Comparison of ENCODE assay signal across 8 cellular contexts in genomic region chr6:42727627-42728026, GRCh38. TPM values are rescaled to one million over a fixed set of nuclear protein-coding genes. Genes with fewer than 3 reads are reported as not detected.
DNase-seq lines count a peak whose midpoint lies in the region; ATAC-seq, FAIRE-seq and TF ChIP-seq lines count a peak whose summit lies in the region.

No MANE protein-coding gene starts in this region.

- peaks cover 0 to under 1% of the 10 kb centered on the region in 2 experiments; a peak in 1 of 5 replicates for H3K27me3 ChIP-seq in K562 (ENCODE audit: control insufficient read depth in 2 of 2, insufficient read depth in 2 of 2, low read length in 2 of 2)
- no peaks in the 10 kb centered on the region for H3K27me3 ChIP-seq in lower lobe of right lung (ENCODE audit: low read depth)
- no peaks in the 10 kb centered on the region for H3K27me3 ChIP-seq in testis

- H3K4me3 ChIP-seq in K562 (no peak overlapping the region), lower lobe of right lung (peak overlapping the region; percentile 65), testis (peak overlapping the region; percentile 61 to 62)

- TF ChIP-seq POLR2A in K562 (conservative IDR thresholded peaks at IDR 0.05), result no peak
- no peak for TF ChIP-seq POLR2A in testis (IDR thresholded peaks at IDR 0.05)

- H3K36me3 ChIP-seq in K562 (ENCODE audit: control insufficient read depth, insufficient read depth, low read length), result no peaks in the 10 kb centered on the region
- H3K36me3 ChIP-seq in lower lobe of right lung, result no peaks in the 10 kb centered on the region
- no peaks in the 10 kb centered on the region for H3K36me3 ChIP-seq in testis (ENCODE audit: low read depth, missing control alignments)

- peak overlapping the region; percentile 40 for H3K4me3 Mint-ChIP-seq in activated CD4-positive, alpha-beta T cell treated with anti-CD3 and anti-CD28 coated beads, Interleukin-2, amount 10 ng/mL, durations not matched to agents 7 days and 5 days

- no peak for TF ChIP-seq CTCF in K562 (IDR thresholded peaks at IDR 0.05 in 2 of 3, conservative IDR thresholded peaks at IDR 0.05 in 1 of 3; ENCODE audit: insufficient read depth in 2 of 3, low read depth in 1 of 3, low read length in 3 of 3)
- TF ChIP-seq CTCF in lower lobe of right lung (IDR thresholded peaks at IDR 0.05), result no peak
- no peak for TF ChIP-seq CTCF in testis (IDR thresholded peaks at IDR 0.05)

- intact Hi-C loops in K562 (cut with micrococcal nuclease), result loop anchor here (2.0 to 10.0 kb wide), 4 partner anchors 150 to 463 kb away; partner anchors contain the start of genes RPL7L1 and UBR2
- intact Hi-C loops in lower lobe of right lung (cut with DNase I), result no loop called here
- intact Hi-C loops in testis (cut with DNase I; ENCODE audit: low total_unique reads), result loop anchor here (10.0 kb wide), 2 partner anchors 63 to 147 kb away; partner anchors contain the start of gene RPL7L1

- no peaks in the 10 kb centered on the region for H3K79me2 ChIP-seq in K562 (ENCODE audit: control insufficient read depth, insufficient read depth, low read length)

- CTCF ChIA-PET in activated CD4-positive, alpha-beta T cell treated with anti-CD3 and anti-CD28 coated beads, Interleukin-2, amount 10 ng/mL, durations not matched to agents 7 days and 5 days (lab: Charles Lee), result interaction anchor here (1.0 to 2.5 kb wide), 8 partner anchors 14 to 66 kb away, joined by 3 to 19 read pairs (median 4); partner anchors contain the start of gene TBCC
- CTCF ChIA-PET in K562 (lab: Yijun Ruan, JAX; ENCODE audit: low intra/inter-chr PET ratio), result interaction anchor here (2.4 kb wide), 1 partner anchor 65 kb away, joined by 40 read pairs; no protein-coding TSS in a partner anchor

- no peaks in the 10 kb centered on the region for H3K9me1 ChIP-seq in K562 (ENCODE audit: control insufficient read depth, insufficient read depth, low read length)

- no peak overlapping the region for H3K9ac ChIP-seq in K562 (ENCODE audit: insufficient read depth in 1 of 2, low read depth in 2 of 2, low read length in 2 of 2)

- no peaks in the 10 kb centered on the region; the same call in 1 of the 2 replicates for H3K9me3 ChIP-seq in K562 (replicated peaks; ENCODE audit: control insufficient read depth, insufficient read depth, low read depth, low read length)
- H3K9me3 ChIP-seq in lower lobe of right lung, result no peaks in the 10 kb centered on the region
- H3K9me3 ChIP-seq in testis, result no peaks in the 10 kb centered on the region

- H3K36me3 Mint-ChIP-seq in activated CD4-positive, alpha-beta T cell treated with anti-CD3 and anti-CD28 coated beads, Interleukin-2, amount 10 ng/mL, durations not matched to agents 7 days and 5 days (ENCODE audit: low read depth), result no peaks in the 10 kb centered on the region

- no peak for FAIRE-seq in K562 (lab: Jason Lieb, UNC)

- no peak overlapping the region for H2AFZ ChIP-seq in K562 (ENCODE audit: low read depth, low read length)

- no peak for DNase-seq in activated CD4-positive, alpha-beta T cell treated with anti-CD3 and anti-CD28 coated beads, Interleukin-2, amount 10 ng/mL, durations not matched to agents 7 days and 5 days
- no peak for DNase-seq in activated CD4-positive, alpha-beta T cell treated with anti-CD3 and anti-CD28 coated beads for 48 hours
- DNase-seq in K562 (ENCODE audit: extremely low read depth in 1 of 4, low spot score in 3 of 4) (no peak), lower lobe of right lung (no peak), testis (peak; percentile 65), HT-29 (ENCODE audit: low spot score) (no peak), NCI-H345 treated with DMSO at 0.1 percent for 48 hours (lab: John Stamatoyannopoulos, UW; ENCODE audit: unreplicated experiment) (no peak), ecto neural progenitor cell (ENCODE audit: low spot score) (no peak)

- no peak for TF ChIP-seq EP300 in K562 (IDR thresholded peaks at IDR 0.05; ENCODE audit: low read length)

- 75% methylated on average over 8 of the region's 22 CpGs for WGBS in K562 (ENCODE audit: insufficient coverage, low coverage, missing lambda C conversion rate)
- WGBS in testis, 2 donors, result 41 to 42% methylated on average over 13 to 22 of the region's 22 CpGs

- peaks cover 2% of the 10 kb centered on the region for H3K9me3 Mint-ChIP-seq in activated CD4-positive, alpha-beta T cell treated with anti-CD3 and anti-CD28 coated beads, Interleukin-2, amount 10 ng/mL, durations not matched to agents 7 days and 5 days

- H3K27ac ChIP-seq in K562 (ENCODE audit: extremely low read depth, low read depth, low read length) (no peak overlapping the region), lower lobe of right lung (peak overlapping the region; percentile 77), testis (peak overlapping the region; percentile 34 to 84)

- peaks cover 24% of the 10 kb centered on the region for H3K4me1 Mint-ChIP-seq in activated CD4-positive, alpha-beta T cell treated with anti-CD3 and anti-CD28 coated beads, Interleukin-2, amount 10 ng/mL, durations not matched to agents 7 days and 5 days

- no TSS peak for BruUV-seq in K562 (replicated peaks; lab: Mats Ljungman, UMichigan)

- in situ Hi-C loops in K562 (cut with MboI), result no loop called here

- peak overlapping the region; percentile 97 for H3K27ac Mint-ChIP-seq in activated CD4-positive, alpha-beta T cell treated with anti-CD3 and anti-CD28 coated beads, Interleukin-2, amount 10 ng/mL, durations not matched to agents 7 days and 5 days

- no peaks in the 10 kb centered on the region for H4K20me1 ChIP-seq in K562 (replicated peaks; ENCODE audit: control insufficient read depth, insufficient read depth, low read length)

- no peak for TF ChIP-seq RAD21 in K562 (CRISPR knock-in tag; conservative IDR thresholded peaks at IDR 0.05 in 1 of 2, IDR thresholded peaks at IDR 0.05 in 1 of 2)

- ATAC-seq in K562, result no peak
- peak; percentile 6 to 7 for ATAC-seq in lower lobe of right lung

- H3K4me2 ChIP-seq in K562 (ENCODE audit: insufficient read depth, low read length), result no peak overlapping the region

- H3K4me1 ChIP-seq in K562 (replicated peaks in 1 of 2; ENCODE audit: control insufficient read depth in 2 of 2, insufficient read depth in 2 of 2, low read length in 2 of 2) (peaks cover 6 to 8% of the 10 kb centered on the region in 2 experiments; a peak in 4 of 5 replicates), lower lobe of right lung (peaks cover 15% of the 10 kb centered on the region), testis (peaks cover 8% of the 10 kb centered on the region)

- peaks cover 3% of the 10 kb centered on the region for H3K27me3 Mint-ChIP-seq in activated CD4-positive, alpha-beta T cell treated with anti-CD3 and anti-CD28 coated beads, Interleukin-2, amount 10 ng/mL, durations not matched to agents 7 days and 5 days

- POLR2A ChIA-PET in activated CD4-positive, alpha-beta T cell treated with anti-CD3 and anti-CD28 coated beads, Interleukin-2, amount 10 ng/mL, durations not matched to agents 7 days and 5 days (lab: Charles Lee), result no interaction called here
- POLR2A ChIA-PET in K562 (lab: Yijun Ruan, JAX), result interaction anchor here (1.4 kb wide), 1 partner anchor 152 kb away, joined by 3 read pairs; the partner anchor contains the start of gene RPL7L1

RNA-seq across cellular contexts. Expression of gene PRPH2, which starts 5.2 kb away (rescaled TPM):
- total RNA-seq in activated CD4-positive, alpha-beta T cell treated with anti-CD3 and anti-CD28 coated beads, Interleukin-2, amount 10 ng/mL, durations not matched to agents 7 days and 5 days, result not detected
- total RNA-seq in K562 (2011; cell fraction: chromatin; rRNA removed; ENCODE audit: low replicate concordance), result not detected in 2 replicates
- total RNA-seq in K562 (2011; cell fraction: nucleolus; rRNA removed), result 0.33 TPM in 1 of 2 replicates, not detected in the other
- total RNA-seq in K562 (2011; cell fraction: nucleoplasm; rRNA removed), result not detected in 2 replicates
- total RNA-seq in K562 (2014; rRNA removed), result 0.04 TPM in 1 of 2 replicates, not detected in the other
- total RNA-seq in K562 (2014; rRNA removed; fragmentation: Illumina TruSeq; extraction: Trizol), result not detected in 2 replicates
- total RNA-seq in K562 (2015; rRNA removed; fragmentation: Illumina TruSeq; extraction: Trizol), result 0.04 TPM in 1 of 2 replicates, not detected in the other
- total RNA-seq in K562 (2021), result 0.09 TPM in 1 of 2 replicates, not detected in the other
- polyA plus RNA-seq in K562 (2011; rRNA removed), result 0.03 and 0.04 TPM in 2 replicates
- polyA plus RNA-seq in K562 (2011; cell fraction: cytosol; rRNA removed), result 0.03 and 0.04 TPM in 2 replicates
- not detected in 2 replicates for polyA plus RNA-seq in K562 (2011; cell fraction: nucleus; rRNA removed)
- polyA plus RNA-seq in K562 (2012), result 0.08 and 0.11 TPM in 2 replicates
- polyA plus RNA-seq in K562 (2014; fragmentation: Illumina TruSeq; extraction: Trizol), result 0.03 and 0.10 TPM in 2 replicates
- under 1 TPM; 0.03 to 0.11 TPM for polyA plus RNA-seq in K562 (2014; fragmentation: Nextera tagmentation; extraction: Ambion mirVana)
- polyA plus RNA-seq in K562 (2014; rRNA removed), result 0.26 TPM in 1 of 2 replicates, not detected in the other
- polyA minus RNA-seq in K562 (2011; rRNA and poly(A)+ RNA removed), result 0.06 TPM in 1 of 2 replicates, not detected in the other
- not detected in 2 replicates for polyA minus RNA-seq in K562 (2011; cell fraction: cytosol; rRNA and poly(A)+ RNA removed)
- polyA minus RNA-seq in K562 (2011; cell fraction: nucleus; rRNA and poly(A)+ RNA removed), result 0.11 TPM in 1 of 2 replicates, not detected in the other
- 0.68 TPM for total RNA-seq in lower lobe of right lung
- 1 to 10 TPM; 6.0 to 6.6 TPM for total RNA-seq in testis
- polyA plus RNA-seq in testis (ENCODE audit: insufficient read depth, low read depth, low replicate concordance), result 5.4 TPM
- not detected in 2 replicates for total RNA-seq in HT-29 (2014; rRNA removed; shearing (Covaris generic))

RNA-seq across cellular contexts. Expression of gene TBCC, which starts 18.3 kb away (rescaled TPM):
- 10 to 100 TPM; 37.1 to 38.6 TPM for total RNA-seq in activated CD4-positive, alpha-beta T cell treated with anti-CD3 and anti-CD28 coated beads, Interleukin-2, amount 10 ng/mL, durations not matched to agents 7 days and 5 days
- 19.4 and 28.3 TPM in 2 replicates for total RNA-seq in K562 (2011; cell fraction: chromatin; rRNA removed; ENCODE audit: low replicate concordance)
- total RNA-seq in K562 (2011; cell fraction: nucleolus; rRNA removed), result 29.3 and 40.5 TPM in 2 replicates
- total RNA-seq in K562 (2011; cell fraction: nucleoplasm; rRNA removed), result 32.5 and 32.9 TPM in 2 replicates
- 34.1 and 55.1 TPM in 2 replicates for total RNA-seq in K562 (2014; rRNA removed)
- 16.1 and 20.9 TPM in 2 replicates for total RNA-seq in K562 (2014; rRNA removed; fragmentation: Illumina TruSeq; extraction: Trizol)
- total RNA-seq in K562 (2015; rRNA removed; fragmentation: Illumina TruSeq; extraction: Trizol), result 31.3 and 31.9 TPM in 2 replicates
- 27.8 and 28.7 TPM in 2 replicates for total RNA-seq in K562 (2021)
- polyA plus RNA-seq in K562 (2011; rRNA removed), result 16.5 and 19.5 TPM in 2 replicates
- 20.2 and 26.4 TPM in 2 replicates for polyA plus RNA-seq in K562 (2011; cell fraction: cytosol; rRNA removed)
- polyA plus RNA-seq in K562 (2011; cell fraction: nucleus; rRNA removed), result 28.2 and 28.3 TPM in 2 replicates
- 24.3 and 30.8 TPM in 2 replicates for polyA plus RNA-seq in K562 (2012)
- 23.3 and 24.8 TPM in 2 replicates for polyA plus RNA-seq in K562 (2014; fragmentation: Illumina TruSeq; extraction: Trizol)
- polyA plus RNA-seq in K562 (2014; fragmentation: Nextera tagmentation; extraction: Ambion mirVana), result 1 to 10 TPM; 2.8 to 5.0 TPM
- 28.9 and 29.5 TPM in 2 replicates for polyA plus RNA-seq in K562 (2014; rRNA removed)
- 5.2 and 6.0 TPM in 2 replicates for polyA minus RNA-seq in K562 (2011; rRNA and poly(A)+ RNA removed)
- polyA minus RNA-seq in K562 (2011; cell fraction: cytosol; rRNA and poly(A)+ RNA removed), result 8.4 and 9.8 TPM in 2 replicates
- polyA minus RNA-seq in K562 (2011; cell fraction: nucleus; rRNA and poly(A)+ RNA removed), result 8.9 and 15.4 TPM in 2 replicates
- 19.3 TPM for total RNA-seq in lower lobe of right lung
- total RNA-seq in testis, result 10 to 100 TPM; 40.2 to 52.1 TPM
- 35.0 TPM for polyA plus RNA-seq in testis (ENCODE audit: insufficient read depth, low read depth, low replicate concordance)
- 34.5 and 38.7 TPM in 2 replicates for total RNA-seq in HT-29 (2014; rRNA removed; shearing (Covaris generic))

RNA-seq across cellular contexts. Expression of gene BICRAL, which starts 54.2 kb away (rescaled TPM):
- total RNA-seq in activated CD4-positive, alpha-beta T cell treated with anti-CD3 and anti-CD28 coated beads, Interleukin-2, amount 10 ng/mL, durations not matched to agents 7 days and 5 days, result 10 to 100 TPM; 23.4 to 27.8 TPM
- 17.0 and 22.8 TPM in 2 replicates for total RNA-seq in K562 (2011; cell fraction: chromatin; rRNA removed; ENCODE audit: low replicate concordance)
- total RNA-seq in K562 (2011; cell fraction: nucleolus; rRNA removed), result 9.5 TPM in 2 replicates
- total RNA-seq in K562 (2011; cell fraction: nucleoplasm; rRNA removed), result 13.6 and 16.9 TPM in 2 replicates
- total RNA-seq in K562 (2014; rRNA removed) (3.7 and 4.4 TPM in 2 replicates), K562 (2014; rRNA removed; fragmentation: Illumina TruSeq; extraction: Trizol) (5.6 and 6.6 TPM in 2 replicates), K562 (2015; rRNA removed; fragmentation: Illumina TruSeq; extraction: Trizol) (5.2 and 5.7 TPM in 2 replicates), K562 (2021) (9.2 and 10.2 TPM in 2 replicates), lower lobe of right lung (20.7 TPM), testis (10 to 100 TPM; 20.4 to 21.1 TPM)
- polyA plus RNA-seq in K562 (2011; rRNA removed) (10.1 and 11.9 TPM in 2 replicates), K562 (2014; fragmentation: Illumina TruSeq; extraction: Trizol) (9.7 and 10.4 TPM in 2 replicates), K562 (2014; fragmentation: Nextera tagmentation; extraction: Ambion mirVana) (1 to 10 TPM; 1.2 to 1.4 TPM), K562 (2014; rRNA removed) (5.3 and 6.2 TPM in 2 replicates), testis (ENCODE audit: insufficient read depth, low read depth, low replicate concordance) (12.5 TPM)
- 9.1 and 13.7 TPM in 2 replicates for polyA plus RNA-seq in K562 (2011; cell fraction: cytosol; rRNA removed)
- polyA plus RNA-seq in K562 (2011; cell fraction: nucleus; rRNA removed), result 7.7 and 9.2 TPM in 2 replicates
- 5.7 and 7.4 TPM in 2 replicates for polyA plus RNA-seq in K562 (2012)
- polyA minus RNA-seq in K562 (2011; rRNA and poly(A)+ RNA removed), result 23.8 and 24.3 TPM in 2 replicates
- 10.1 and 10.7 TPM in 2 replicates for polyA minus RNA-seq in K562 (2011; cell fraction: cytosol; rRNA and poly(A)+ RNA removed)
- polyA minus RNA-seq in K562 (2011; cell fraction: nucleus; rRNA and poly(A)+ RNA removed), result 4.3 and 9.6 TPM in 2 replicates
- 3.6 and 3.9 TPM in 2 replicates for total RNA-seq in HT-29 (2014; rRNA removed; shearing (Covaris generic))
